In genomic region chr5:131505237-131505908, GRCh38 we compare ENCODE assay signal across 19 cellular contexts.
DNase-seq lines count a peak whose midpoint lies in the region; ATAC-seq and TF ChIP-seq lines count a peak whose summit lies in the region.
"Had no signal": no experiment of that assay in that cellular context is flagged by ENCODE, and none has a peak within 500 bp of the region (broad histone marks: within the 10 kb centered on the region; RNA-seq: fewer than 3 reads in every experiment).

No MANE protein-coding gene starts in this region.

- no peak for ATAC-seq in activated T-cell treated with anti-CD3 and anti-CD28 coated beads, Interleukin-2, amount 50 U/mL, for 72 hours (replicated peaks in 1 of 2)
- no peak for ATAC-seq in stimulated activated memory B cell treated with anti-CD40 and anti-IgM and Interleukin-4, amounts not matched to agents 10 μg/mL and 1 μg/mL and 100 μg/mL, for 72 hours
- ATAC-seq: left lobe of liver, natural killer cell, sciatic nerve had no signal

- no peaks in the 10 kb centered on the region for H3K27me3 ChIP-seq in testis

- peaks cover 4% of the 10 kb centered on the region for H3K4me1 Mint-ChIP-seq in activated T-cell treated with anti-CD3 and anti-CD28 coated beads, Interleukin-2, amount 50 U/mL, for 72 hours (ENCODE audit: low read depth)
- H3K4me1 Mint-ChIP-seq in stimulated activated memory B cell treated with anti-CD40 and anti-IgM and Interleukin-4, amounts not matched to agents 10 μg/mL and 1 μg/mL and 100 μg/mL, for 72 hours: peaks cover 10% of the 10 kb centered on the region

- peaks cover 4 to 21% of the 10 kb centered on the region in 2 donors for H3K36me3 Mint-ChIP-seq in activated T-cell treated with anti-CD3 and anti-CD28 coated beads, Interleukin-2, amount 50 U/mL, for 72 hours (ENCODE audit: insufficient read depth in 2 of 2)
- H3K36me3 Mint-ChIP-seq in stimulated activated memory B cell treated with anti-CD40 and anti-IgM and Interleukin-4, amounts not matched to agents 10 μg/mL and 1 μg/mL and 100 μg/mL, for 72 hours: peaks cover 40% of the 10 kb centered on the region
- H3K36me3 Mint-ChIP-seq: natural killer cell had no signal

- 77 to 83% methylated on average over 1 of the region's 1 CpG for WGBS in testis, 2 donors

- TF ChIP-seq POLR2A in testis (IDR thresholded peaks at IDR 0.05): no peak

- H3K9me3 ChIP-seq in testis: no peaks in the 10 kb centered on the region
- H3K9me3 ChIP-seq: HAP-1 had no signal

- no peak overlapping the region for H3K27ac ChIP-seq in testis

- intact Hi-C loops in testis (cut with DNase I; ENCODE audit: low total_unique reads): no loop called here

- H3K27ac Mint-ChIP-seq in activated T-cell treated with anti-CD3 and anti-CD28 coated beads, Interleukin-2, amount 50 U/mL, for 72 hours: peak overlapping the region; percentile 54
- H3K27ac Mint-ChIP-seq in stimulated activated memory B cell treated with anti-CD40 and anti-IgM and Interleukin-4, amounts not matched to agents 10 μg/mL and 1 μg/mL and 100 μg/mL, for 72 hours: peak overlapping the region; percentile 14

- no peak for TF ChIP-seq CTCF in testis (IDR thresholded peaks at IDR 0.05)

- no peak for DNase-seq in activated T-cell treated with anti-CD3 and anti-CD28 coated beads, Interleukin-2, amount 50 U/mL, for 72 hours
- no peak for DNase-seq in activated T-cell treated with anti-CD3 and anti-CD28 coated beads, Interleukin-2, amount 50 U/mL, for 1 hour
- DNase-seq in LHCN-M2 (ENCODE audit: low read depth): peak; percentile 11
- peak; percentile 34 for DNase-seq in fibroblast of peridontal ligament (ENCODE audit: extremely low read depth)
- no peak for DNase-seq in DMS153 treated with DMSO at 0.1 percent for 48 hours (lab: John Stamatoyannopoulos, UW; ENCODE audit: unreplicated experiment)
- DNase-seq in testis: no peak
- DNase-seq in UCSD-AML1 (lab: John Stamatoyannopoulos, UW; ENCODE audit: unreplicated experiment): no peak
- DNase-seq: activated CD4-positive, CD25-positive, alpha-beta regulatory T cell treated with anti-CD3 and anti-CD28 coated beads, Interleukin-2, amount 50 U/mL, for 72 hours; activated T-cell treated with anti-CD3 and anti-CD28 coated beads for 4 hours; GF-D8; hippocampal formation; natural killer cell; NCI-H2029 treated with DMSO at 0.1 percent for 48 hours; stimulated activated CD4-positive, alpha-beta T cell treated with anti-CD3 and anti-CD28 coated beads, Interleukin-4, amount 100 ng/mL, for 4 hours; T-helper 1 cell had no signal

- no peaks in the 10 kb centered on the region for H3K27me3 Mint-ChIP-seq in activated T-cell treated with anti-CD3 and anti-CD28 coated beads, Interleukin-2, amount 50 U/mL, for 72 hours (ENCODE audit: low read depth)
- no peaks in the 10 kb centered on the region for H3K27me3 Mint-ChIP-seq in stimulated activated memory B cell treated with anti-CD40 and anti-IgM and Interleukin-4, amounts not matched to agents 10 μg/mL and 1 μg/mL and 100 μg/mL, for 72 hours

- no peaks in the 10 kb centered on the region for H3K4me1 ChIP-seq in testis
- H3K4me1 ChIP-seq: HAP-1 had no signal

- no peaks in the 10 kb centered on the region for H3K36me3 ChIP-seq in testis (ENCODE audit: low read depth, missing control alignments)

- no peak overlapping the region for H3K4me3 Mint-ChIP-seq in activated T-cell treated with anti-CD3 and anti-CD28 coated beads, Interleukin-2, amount 50 U/mL, for 72 hours
- no peak overlapping the region for H3K4me3 Mint-ChIP-seq in stimulated activated memory B cell treated with anti-CD40 and anti-IgM and Interleukin-4, amounts not matched to agents 10 μg/mL and 1 μg/mL and 100 μg/mL, for 72 hours
- H3K4me3 Mint-ChIP-seq: natural killer cell had no signal

- no peaks in the 10 kb centered on the region for H3K9me3 Mint-ChIP-seq in activated T-cell treated with anti-CD3 and anti-CD28 coated beads, Interleukin-2, amount 50 U/mL, for 72 hours
- H3K9me3 Mint-ChIP-seq in stimulated activated memory B cell treated with anti-CD40 and anti-IgM and Interleukin-4, amounts not matched to agents 10 μg/mL and 1 μg/mL and 100 μg/mL, for 72 hours: no peaks in the 10 kb centered on the region
- H3K9me3 Mint-ChIP-seq: natural killer cell had no signal

- no peak overlapping the region for H3K4me3 ChIP-seq in testis
- H3K4me3 ChIP-seq: HAP-1 had no signal

Comparison
In these comparisons a context has a peak if more than half of its experiments do, and no peak if none do; other contexts are left out.
1. DNase-seq: peak in LHCN-M2 (single experiment) and fibroblast of peridontal ligament (single experiment); none in activated T-cell treated with anti-CD3 and anti-CD28 coated beads, Interleukin-2, amount 50 U/mL, for 72 hours (0 of 2), activated T-cell treated with anti-CD3 and anti-CD28 coated beads, Interleukin-2, amount 50 U/mL, for 1 hour (single experiment), DMS153 treated with DMSO at 0.1 percent for 48 hours (single experiment), testis (single experiment) and UCSD-AML1 (single experiment).